ENCODE assay signal across 1 cellular context in the genomic region with DNA sequence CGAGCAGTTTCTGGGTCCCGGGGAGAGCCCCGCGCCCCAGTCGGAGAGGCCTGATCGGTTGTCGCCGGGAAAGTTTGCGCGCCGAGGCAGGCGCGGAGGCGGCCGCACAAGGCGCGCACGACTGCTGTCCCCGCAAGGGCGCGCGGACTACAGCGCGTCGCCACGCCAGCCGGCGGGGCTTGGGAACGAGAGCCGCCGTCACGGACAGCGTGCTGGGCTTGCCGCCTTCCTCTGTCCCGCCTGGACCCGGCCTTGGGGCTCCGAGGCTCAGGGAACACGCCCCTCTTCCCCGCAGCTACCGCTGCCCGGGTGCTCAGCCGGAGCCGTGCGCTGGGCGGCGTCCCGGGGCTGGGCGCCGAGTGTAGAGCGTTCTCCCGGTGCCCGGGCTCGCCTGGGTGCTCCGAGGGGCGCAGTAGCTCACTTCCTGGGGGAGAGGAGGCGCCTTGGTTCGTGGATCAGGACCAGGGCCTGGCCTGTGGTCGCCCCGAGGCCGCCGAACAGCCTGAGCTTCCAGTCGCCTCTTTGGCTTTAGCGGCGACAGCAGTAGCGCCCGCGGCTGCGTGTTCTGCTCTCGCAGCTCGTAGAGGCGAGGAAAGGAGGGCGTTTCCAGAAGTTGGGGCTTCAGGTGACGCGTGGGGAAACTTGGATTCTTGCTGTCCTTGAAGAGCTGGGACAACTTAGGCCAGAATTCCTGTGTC.
TF ChIP-seq lines count a peak whose summit lies in the region.

No MANE protein-coding gene starts in this region.

TF ChIP-seq in HEK293, 187 proteins besides CTCF, POLR2A, EP300 and RAD21 (continued from another document and continues in another):
- TF ChIP-seq, protein P1, sequence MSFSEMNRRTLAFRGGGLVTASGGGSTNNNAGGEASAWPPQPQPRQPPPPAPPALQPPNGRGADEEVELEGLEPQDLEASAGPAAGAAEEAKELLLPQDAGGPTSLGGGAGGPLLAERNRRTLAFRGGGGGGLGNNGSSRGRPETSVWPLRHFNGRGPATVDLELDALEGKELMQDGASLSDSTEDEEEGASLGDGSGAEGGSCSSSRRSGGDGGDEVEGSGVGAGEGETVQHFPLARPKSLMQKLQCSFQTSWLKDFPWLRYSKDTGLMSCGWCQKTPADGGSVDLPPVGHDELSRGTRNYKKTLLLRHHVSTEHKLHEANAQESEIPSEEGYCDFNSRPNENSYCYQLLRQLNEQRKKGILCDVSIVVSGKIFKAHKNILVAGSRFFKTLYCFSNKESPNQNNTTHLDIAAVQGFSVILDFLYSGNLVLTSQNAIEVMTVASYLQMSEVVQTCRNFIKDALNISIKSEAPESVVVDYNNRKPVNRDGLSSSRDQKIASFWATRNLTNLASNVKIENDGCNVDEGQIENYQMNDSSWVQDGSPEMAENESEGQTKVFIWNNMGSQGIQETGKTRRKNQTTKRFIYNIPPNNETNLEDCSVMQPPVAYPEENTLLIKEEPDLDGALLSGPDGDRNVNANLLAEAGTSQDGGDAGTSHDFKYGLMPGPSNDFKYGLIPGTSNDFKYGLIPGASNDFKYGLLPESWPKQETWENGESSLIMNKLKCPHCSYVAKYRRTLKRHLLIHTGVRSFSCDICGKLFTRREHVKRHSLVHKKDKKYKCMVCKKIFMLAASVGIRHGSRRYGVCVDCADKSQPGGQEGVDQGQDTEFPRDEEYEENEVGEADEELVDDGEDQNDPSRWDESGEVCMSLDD (tag by site-specific recombination; IDR thresholded peaks at IDR 0.05), result no peak
- TF ChIP-seq PRDM2 (tag by site-specific recombination; IDR thresholded peaks at IDR 0.05; ENCODE audit: borderline replicate concordance) (no peak), ZSCAN30 (tag by site-specific recombination; IDR thresholded peaks at IDR 0.05) (no peak), ZNF596 (tag by site-specific recombination; IDR thresholded peaks at IDR 0.05) (no peak), WT1 (tag by site-specific recombination; IDR thresholded peaks at IDR 0.05) (no peak), MZF1 (tag by site-specific recombination; IDR thresholded peaks at IDR 0.05; ENCODE audit: borderline replicate concordance) (no peak), ZSCAN4 (tag by site-specific recombination; IDR thresholded peaks at IDR 0.05) (no peak), ZNF623 (tag by site-specific recombination; IDR thresholded peaks at IDR 0.05) (no peak), ZIC2 (tag by site-specific recombination; IDR thresholded peaks at IDR 0.05) (peak; percentile 69), ZNF426 (tag by site-specific recombination; IDR thresholded peaks at IDR 0.05) (no peak), ZNF626 (tag by site-specific recombination; IDR thresholded peaks at IDR 0.05) (no peak), ZFP41 (tag by site-specific recombination; IDR thresholded peaks at IDR 0.05; ENCODE audit: borderline replicate concordance) (no peak), ZNF19 (tag by site-specific recombination; IDR thresholded peaks at IDR 0.05; ENCODE audit: low read depth) (no peak), EGR2 (tag by site-specific recombination; IDR thresholded peaks at IDR 0.05; ENCODE audit: low read depth) (no peak), ZBTB17 (tag by site-specific recombination; IDR thresholded peaks at IDR 0.05) (peak; percentile 38), ZNF169 (tag by site-specific recombination; IDR thresholded peaks at IDR 0.05) (no peak), ZNF112 (tag by site-specific recombination; IDR thresholded peaks at IDR 0.05) (no peak), HOXA7 (CRISPR knock-in tag; IDR thresholded peaks at IDR 0.05; ENCODE audit: borderline replicate concordance) (no peak), KLF8 (tag by site-specific recombination; IDR thresholded peaks at IDR 0.05) (no peak), ZNF292 (tag by site-specific recombination; IDR thresholded peaks at IDR 0.05; ENCODE audit: borderline replicate concordance, low read depth) (no peak), ZNF140 (tag by site-specific recombination; IDR thresholded peaks at IDR 0.05) (no peak), ZBTB26 (tag by site-specific recombination; optimal IDR thresholded peaks at IDR 0.05) (peak; percentile 95), GLIS2 (tag by site-specific recombination; IDR thresholded peaks at IDR 0.05) (no peak), KLF10 (tag by site-specific recombination; IDR thresholded peaks at IDR 0.05) (no peak), SP7 (tag by site-specific recombination; IDR thresholded peaks at IDR 0.05) (no peak), ZNF707 (tag by site-specific recombination; IDR thresholded peaks at IDR 0.05) (no peak), ZNF16 (tag by site-specific recombination; IDR thresholded peaks at IDR 0.05; ENCODE audit: low read depth) (no peak), ZNF133 (tag by site-specific recombination; IDR thresholded peaks at IDR 0.05) (no peak), ZNF544 (tag by site-specific recombination; IDR thresholded peaks at IDR 0.05) (no peak), ZNF132 (tag by site-specific recombination; IDR thresholded peaks at IDR 0.05; ENCODE audit: borderline replicate concordance) (no peak), KLF16 (tag by site-specific recombination; IDR thresholded peaks at IDR 0.05) (peak; percentile 50), ZNF121 (tag by site-specific recombination; IDR thresholded peaks at IDR 0.05) (no peak), ZFHX2 (tag by site-specific recombination; conservative IDR thresholded peaks at IDR 0.05) (no peak; the same call in 1 of the 2 replicates), ZNF513 (tag by site-specific recombination; IDR thresholded peaks at IDR 0.05) (no peak), ZFP69B (tag by site-specific recombination; IDR thresholded peaks at IDR 0.05) (no peak), ZNF335 (tag by site-specific recombination; conservative IDR thresholded peaks at IDR 0.05) (peak; percentile 36; the same call in 1 of the 2 replicates), IKZF3 (tag by site-specific recombination; IDR thresholded peaks at IDR 0.05) (no peak), TCF7L2 (IDR thresholded peaks at IDR 0.05; ENCODE audit: borderline replicate concordance, low read depth, low read length) (no peak), KLF9 (tag by site-specific recombination; IDR thresholded peaks at IDR 0.05; ENCODE audit: low read depth) (peak; percentile 71), PBX3 (CRISPR knock-in tag; IDR thresholded peaks at IDR 0.05) (no peak), ZNF777 (tag by site-specific recombination; IDR thresholded peaks at IDR 0.05; ENCODE audit: borderline replicate concordance) (no peak)
- TF ChIP-seq, protein P2, sequence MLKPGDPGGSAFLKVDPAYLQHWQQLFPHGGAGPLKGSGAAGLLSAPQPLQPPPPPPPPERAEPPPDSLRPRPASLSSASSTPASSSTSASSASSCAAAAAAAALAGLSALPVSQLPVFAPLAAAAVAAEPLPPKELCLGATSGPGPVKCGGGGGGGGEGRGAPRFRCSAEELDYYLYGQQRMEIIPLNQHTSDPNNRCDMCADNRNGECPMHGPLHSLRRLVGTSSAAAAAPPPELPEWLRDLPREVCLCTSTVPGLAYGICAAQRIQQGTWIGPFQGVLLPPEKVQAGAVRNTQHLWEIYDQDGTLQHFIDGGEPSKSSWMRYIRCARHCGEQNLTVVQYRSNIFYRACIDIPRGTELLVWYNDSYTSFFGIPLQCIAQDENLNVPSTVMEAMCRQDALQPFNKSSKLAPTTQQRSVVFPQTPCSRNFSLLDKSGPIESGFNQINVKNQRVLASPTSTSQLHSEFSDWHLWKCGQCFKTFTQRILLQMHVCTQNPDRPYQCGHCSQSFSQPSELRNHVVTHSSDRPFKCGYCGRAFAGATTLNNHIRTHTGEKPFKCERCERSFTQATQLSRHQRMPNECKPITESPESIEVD (tag by site-specific recombination; IDR thresholded peaks at IDR 0.05), result no peak
- TF ChIP-seq, protein P3, sequence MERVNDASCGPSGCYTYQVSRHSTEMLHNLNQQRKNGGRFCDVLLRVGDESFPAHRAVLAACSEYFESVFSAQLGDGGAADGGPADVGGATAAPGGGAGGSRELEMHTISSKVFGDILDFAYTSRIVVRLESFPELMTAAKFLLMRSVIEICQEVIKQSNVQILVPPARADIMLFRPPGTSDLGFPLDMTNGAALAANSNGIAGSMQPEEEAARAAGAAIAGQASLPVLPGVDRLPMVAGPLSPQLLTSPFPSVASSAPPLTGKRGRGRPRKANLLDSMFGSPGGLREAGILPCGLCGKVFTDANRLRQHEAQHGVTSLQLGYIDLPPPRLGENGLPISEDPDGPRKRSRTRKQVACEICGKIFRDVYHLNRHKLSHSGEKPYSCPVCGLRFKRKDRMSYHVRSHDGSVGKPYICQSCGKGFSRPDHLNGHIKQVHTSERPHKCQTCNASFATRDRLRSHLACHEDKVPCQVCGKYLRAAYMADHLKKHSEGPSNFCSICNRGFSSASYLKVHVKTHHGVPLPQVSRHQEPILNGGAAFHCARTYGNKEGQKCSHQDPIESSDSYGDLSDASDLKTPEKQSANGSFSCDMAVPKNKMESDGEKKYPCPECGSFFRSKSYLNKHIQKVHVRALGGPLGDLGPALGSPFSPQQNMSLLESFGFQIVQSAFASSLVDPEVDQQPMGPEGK (tag by site-specific recombination; IDR thresholded peaks at IDR 0.05), result peak; percentile 26; the same call in 1 of the 2 replicates
- TF ChIP-seq, protein P4, sequence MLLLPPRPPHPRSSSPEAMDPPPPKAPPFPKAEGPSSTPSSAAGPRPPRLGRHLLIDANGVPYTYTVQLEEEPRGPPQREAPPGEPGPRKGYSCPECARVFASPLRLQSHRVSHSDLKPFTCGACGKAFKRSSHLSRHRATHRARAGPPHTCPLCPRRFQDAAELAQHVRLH (tag by site-specific recombination; IDR thresholded peaks at IDR 0.05), result no peak
